Comparison of ENCODE assay signal across 1 cellular context in the genomic region with DNA sequence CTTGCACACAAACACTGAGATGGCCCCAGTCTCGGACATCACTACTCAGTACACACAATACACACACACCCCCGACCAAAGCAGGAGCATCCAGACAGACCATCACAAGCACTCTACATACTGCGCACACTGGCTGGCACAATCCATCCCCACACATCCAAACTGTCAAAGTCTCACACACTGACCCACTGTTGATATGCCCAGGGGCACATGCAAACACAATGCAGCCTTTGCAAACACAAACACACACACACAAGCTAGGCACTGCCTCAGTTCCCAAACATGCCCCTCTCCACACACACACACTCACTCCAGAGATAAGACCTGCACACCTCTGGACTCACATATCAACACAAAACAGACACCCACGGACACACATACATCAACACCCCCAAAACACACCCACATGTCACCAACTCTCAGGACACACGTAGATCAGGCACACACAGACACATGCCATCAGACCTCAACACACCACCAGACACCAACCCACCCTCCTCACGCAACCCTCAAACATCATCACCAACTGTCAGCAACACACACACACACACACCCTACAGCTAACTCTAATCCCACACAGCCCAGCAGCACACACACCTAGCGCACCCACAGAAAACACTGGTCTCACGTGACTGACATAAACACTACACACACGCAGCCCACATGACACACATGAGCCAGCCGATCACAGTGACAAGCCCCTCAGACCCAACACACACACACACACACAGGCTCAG.
TF ChIP-seq lines count a peak whose summit lies in the region.

No MANE protein-coding gene starts in this region.

TF ChIP-seq in HepG2, 621 proteins besides CTCF, POLR2A, EP300 and RAD21 (continues in another document):
- TF ChIP-seq ZNF337 (CRISPR knock-in tag; IDR thresholded peaks at IDR 0.05; ENCODE audit: borderline replicate concordance, low read depth) (no peak), KLF11 (CRISPR knock-in tag; IDR thresholded peaks at IDR 0.05) (no peak), NFE2L2 (IDR thresholded peaks at IDR 0.05; ENCODE audit: low read length) (no peak), ZNF10 (CRISPR knock-in tag; IDR thresholded peaks at IDR 0.05; ENCODE audit: borderline replicate concordance, low read depth) (no peak), ZNF34 (CRISPR knock-in tag; IDR thresholded peaks at IDR 0.05; ENCODE audit: borderline replicate concordance) (no peak), SAP130 (CRISPR knock-in tag; IDR thresholded peaks at IDR 0.05; ENCODE audit: low read depth) (0 out of 2 replicates have a peak, but pooled peaks have one; percentile 18), NFRKB (IDR thresholded peaks at IDR 0.05) (no peak), ARID2 (CRISPR knock-in tag; IDR thresholded peaks at IDR 0.05; ENCODE audit: borderline replicate concordance) (no peak), ZNF383 (CRISPR knock-in tag; IDR thresholded peaks at IDR 0.05; ENCODE audit: borderline replicate concordance) (no peak), PRMT3 (CRISPR knock-in tag; IDR thresholded peaks at IDR 0.05; ENCODE audit: borderline replicate concordance, low read depth) (no peak), ZFP1 (CRISPR knock-in tag; IDR thresholded peaks at IDR 0.05) (no peak), ZNF790 (CRISPR knock-in tag; IDR thresholded peaks at IDR 0.05; ENCODE audit: borderline replicate concordance) (0 out of 2 replicates have a peak, but pooled peaks have one; percentile 34), HDAC1 (CRISPR knock-in tag; IDR thresholded peaks at IDR 0.05) (peak; percentile 51; the same call in 1 of the 2 replicates), TSC22D2 (CRISPR knock-in tag; IDR thresholded peaks at IDR 0.05; ENCODE audit: borderline replicate concordance) (no peak), ELF3 (CRISPR knock-in tag; IDR thresholded peaks at IDR 0.05) (no peak), KLF16 (CRISPR knock-in tag; IDR thresholded peaks at IDR 0.05) (no peak), JUNB (CRISPR knock-in tag; IDR thresholded peaks at IDR 0.05; ENCODE audit: borderline replicate concordance) (no peak), SP2 (CRISPR knock-in tag; IDR thresholded peaks at IDR 0.05) (no peak), RFX3 (CRISPR knock-in tag; IDR thresholded peaks at IDR 0.05) (no peak), ZMYM2 (CRISPR knock-in tag; IDR thresholded peaks at IDR 0.05) (no peak), PTBP1 (IDR thresholded peaks at IDR 0.05; ENCODE audit: low read depth, low read length, poor library complexity, severe bottlenecking) (no peak), HOXA7 (CRISPR knock-in tag; IDR thresholded peaks at IDR 0.05) (no peak), ZNF124 (CRISPR knock-in tag; IDR thresholded peaks at IDR 0.05) (no peak), RFXANK (CRISPR knock-in tag; IDR thresholded peaks at IDR 0.05) (no peak)
- TF ChIP-seq, protein P1, sequence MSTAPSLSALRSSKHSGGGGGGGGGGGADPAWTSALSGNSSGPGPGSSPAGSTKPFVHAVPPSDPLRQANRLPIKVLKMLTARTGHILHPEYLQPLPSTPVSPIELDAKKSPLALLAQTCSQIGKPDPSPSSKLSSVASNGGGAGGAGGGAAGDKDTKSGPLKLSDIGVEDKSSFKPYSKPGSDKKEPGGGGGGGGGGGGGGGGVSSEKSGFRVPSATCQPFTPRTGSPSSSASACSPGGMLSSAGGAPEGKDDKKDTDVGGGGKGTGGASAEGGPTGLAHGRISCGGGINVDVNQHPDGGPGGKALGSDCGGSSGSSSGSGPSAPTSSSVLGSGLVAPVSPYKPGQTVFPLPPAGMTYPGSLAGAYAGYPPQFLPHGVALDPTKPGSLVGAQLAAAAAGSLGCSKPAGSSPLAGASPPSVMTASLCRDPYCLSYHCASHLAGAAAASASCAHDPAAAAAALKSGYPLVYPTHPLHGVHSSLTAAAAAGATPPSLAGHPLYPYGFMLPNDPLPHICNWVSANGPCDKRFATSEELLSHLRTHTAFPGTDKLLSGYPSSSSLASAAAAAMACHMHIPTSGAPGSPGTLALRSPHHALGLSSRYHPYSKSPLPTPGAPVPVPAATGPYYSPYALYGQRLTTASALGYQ (CRISPR knock-in tag; IDR thresholded peaks at IDR 0.05): no peak
- TF ChIP-seq, protein P2, sequence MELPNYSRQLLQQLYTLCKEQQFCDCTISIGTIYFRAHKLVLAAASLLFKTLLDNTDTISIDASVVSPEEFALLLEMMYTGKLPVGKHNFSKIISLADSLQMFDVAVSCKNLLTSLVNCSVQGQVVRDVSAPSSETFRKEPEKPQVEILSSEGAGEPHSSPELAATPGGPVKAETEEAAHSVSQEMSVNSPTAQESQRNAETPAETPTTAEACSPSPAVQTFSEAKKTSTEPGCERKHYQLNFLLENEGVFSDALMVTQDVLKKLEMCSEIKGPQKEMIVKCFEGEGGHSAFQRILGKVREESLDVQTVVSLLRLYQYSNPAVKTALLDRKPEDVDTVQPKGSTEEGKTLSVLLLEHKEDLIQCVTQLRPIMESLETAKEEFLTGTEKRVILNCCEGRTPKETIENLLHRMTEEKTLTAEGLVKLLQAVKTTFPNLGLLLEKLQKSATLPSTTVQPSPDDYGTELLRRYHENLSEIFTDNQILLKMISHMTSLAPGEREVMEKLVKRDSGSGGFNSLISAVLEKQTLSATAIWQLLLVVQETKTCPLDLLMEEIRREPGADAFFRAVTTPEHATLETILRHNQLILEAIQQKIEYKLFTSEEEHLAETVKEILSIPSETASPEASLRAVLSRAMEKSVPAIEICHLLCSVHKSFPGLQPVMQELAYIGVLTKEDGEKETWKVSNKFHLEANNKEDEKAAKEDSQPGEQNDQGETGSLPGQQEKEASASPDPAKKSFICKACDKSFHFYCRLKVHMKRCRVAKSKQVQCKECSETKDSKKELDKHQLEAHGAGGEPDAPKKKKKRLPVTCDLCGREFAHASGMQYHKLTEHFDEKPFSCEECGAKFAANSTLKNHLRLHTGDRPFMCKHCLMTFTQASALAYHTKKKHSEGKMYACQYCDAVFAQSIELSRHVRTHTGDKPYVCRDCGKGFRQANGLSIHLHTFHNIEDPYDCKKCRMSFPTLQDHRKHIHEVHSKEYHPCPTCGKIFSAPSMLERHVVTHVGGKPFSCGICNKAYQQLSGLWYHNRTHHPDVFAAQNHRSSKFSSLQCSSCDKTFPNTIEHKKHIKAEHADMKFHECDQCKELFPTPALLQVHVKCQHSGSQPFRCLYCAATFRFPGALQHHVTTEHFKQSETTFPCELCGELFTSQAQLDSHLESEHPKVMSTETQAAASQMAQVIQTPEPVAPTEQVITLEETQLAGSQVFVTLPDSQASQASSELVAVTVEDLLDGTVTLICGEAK (IDR thresholded peaks at IDR 0.05): 0 out of 2 replicates have a peak, but pooled peaks have one; percentile 2
- TF ChIP-seq, protein P2 (CRISPR knock-in tag; IDR thresholded peaks at IDR 0.05): no peak
- TF ChIP-seq, protein P3, sequence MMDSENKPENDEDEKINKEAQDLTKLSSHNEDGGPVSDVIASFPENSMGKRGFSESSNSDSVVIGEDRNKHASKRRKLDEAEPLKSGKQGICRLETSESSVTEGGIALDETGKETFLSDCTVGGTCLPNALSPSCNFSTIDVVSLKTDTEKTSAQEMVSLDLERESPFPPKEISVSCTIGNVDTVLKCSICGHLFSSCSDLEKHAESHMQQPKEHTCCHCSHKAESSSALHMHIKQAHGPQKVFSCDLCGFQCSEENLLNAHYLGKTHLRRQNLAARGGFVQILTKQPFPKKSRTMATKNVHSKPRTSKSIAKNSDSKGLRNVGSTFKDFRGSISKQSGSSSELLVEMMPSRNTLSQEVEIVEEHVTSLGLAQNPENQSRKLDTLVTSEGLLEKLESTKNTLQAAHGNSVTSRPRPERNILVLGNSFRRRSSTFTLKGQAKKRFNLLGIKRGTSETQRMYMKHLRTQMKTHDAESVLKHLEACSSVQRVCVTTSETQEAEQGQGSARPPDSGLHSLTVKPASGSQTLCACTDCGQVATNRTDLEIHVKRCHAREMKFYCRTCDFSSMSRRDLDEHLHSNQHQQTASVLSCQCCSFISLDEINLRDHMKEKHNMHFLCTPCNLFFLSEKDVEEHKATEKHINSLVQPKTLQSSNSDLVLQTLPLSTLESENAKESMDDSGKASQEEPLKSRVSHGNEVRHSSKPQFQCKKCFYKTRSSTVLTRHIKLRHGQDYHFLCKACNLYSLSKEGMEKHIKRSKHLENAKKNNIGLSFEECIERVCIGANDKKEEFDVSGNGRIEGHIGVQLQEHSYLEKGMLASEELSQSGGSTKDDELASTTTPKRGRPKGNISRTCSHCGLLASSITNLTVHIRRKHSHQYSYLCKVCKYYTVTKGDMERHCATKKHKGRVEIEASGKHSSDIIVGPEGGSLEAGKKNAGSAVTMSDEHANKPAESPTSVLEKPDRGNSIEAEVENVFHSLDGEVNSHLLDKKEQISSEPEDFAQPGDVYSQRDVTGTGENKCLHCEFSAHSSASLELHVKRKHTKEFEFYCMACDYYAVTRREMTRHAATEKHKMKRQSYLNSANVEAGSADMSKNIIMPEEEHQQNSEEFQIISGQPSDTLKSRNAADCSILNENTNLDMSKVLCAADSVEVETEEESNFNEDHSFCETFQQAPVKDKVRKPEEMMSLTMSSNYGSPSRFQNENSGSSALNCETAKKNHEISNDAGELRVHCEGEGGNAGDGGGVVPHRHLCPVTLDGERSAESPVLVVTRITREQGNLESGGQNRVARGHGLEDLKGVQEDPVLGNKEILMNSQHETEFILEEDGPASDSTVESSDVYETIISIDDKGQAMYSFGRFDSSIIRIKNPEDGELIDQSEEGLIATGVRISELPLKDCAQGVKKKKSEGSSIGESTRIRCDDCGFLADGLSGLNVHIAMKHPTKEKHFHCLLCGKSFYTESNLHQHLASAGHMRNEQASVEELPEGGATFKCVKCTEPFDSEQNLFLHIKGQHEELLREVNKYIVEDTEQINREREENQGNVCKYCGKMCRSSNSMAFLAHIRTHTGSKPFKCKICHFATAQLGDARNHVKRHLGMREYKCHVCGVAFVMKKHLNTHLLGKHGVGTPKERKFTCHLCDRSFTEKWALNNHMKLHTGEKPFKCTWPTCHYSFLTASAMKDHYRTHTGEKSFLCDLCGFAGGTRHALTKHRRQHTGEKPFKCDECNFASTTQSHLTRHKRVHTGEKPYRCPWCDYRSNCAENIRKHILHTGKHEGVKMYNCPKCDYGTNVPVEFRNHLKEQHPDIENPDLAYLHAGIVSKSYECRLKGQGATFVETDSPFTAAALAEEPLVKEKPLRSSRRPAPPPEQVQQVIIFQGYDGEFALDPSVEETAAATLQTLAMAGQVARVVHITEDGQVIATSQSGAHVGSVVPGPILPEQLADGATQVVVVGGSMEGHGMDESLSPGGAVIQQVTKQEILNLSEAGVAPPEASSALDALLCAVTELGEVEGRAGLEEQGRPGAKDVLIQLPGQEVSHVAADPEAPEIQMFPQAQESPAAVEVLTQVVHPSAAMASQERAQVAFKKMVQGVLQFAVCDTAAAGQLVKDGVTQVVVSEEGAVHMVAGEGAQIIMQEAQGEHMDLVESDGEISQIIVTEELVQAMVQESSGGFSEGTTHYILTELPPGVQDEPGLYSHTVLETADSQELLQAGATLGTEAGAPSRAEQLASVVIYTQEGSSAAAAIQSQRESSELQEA (CRISPR knock-in tag; IDR thresholded peaks at IDR 0.05; ENCODE audit: not compliant biosample characterization): no peak
- TF ChIP-seq, protein P4, sequence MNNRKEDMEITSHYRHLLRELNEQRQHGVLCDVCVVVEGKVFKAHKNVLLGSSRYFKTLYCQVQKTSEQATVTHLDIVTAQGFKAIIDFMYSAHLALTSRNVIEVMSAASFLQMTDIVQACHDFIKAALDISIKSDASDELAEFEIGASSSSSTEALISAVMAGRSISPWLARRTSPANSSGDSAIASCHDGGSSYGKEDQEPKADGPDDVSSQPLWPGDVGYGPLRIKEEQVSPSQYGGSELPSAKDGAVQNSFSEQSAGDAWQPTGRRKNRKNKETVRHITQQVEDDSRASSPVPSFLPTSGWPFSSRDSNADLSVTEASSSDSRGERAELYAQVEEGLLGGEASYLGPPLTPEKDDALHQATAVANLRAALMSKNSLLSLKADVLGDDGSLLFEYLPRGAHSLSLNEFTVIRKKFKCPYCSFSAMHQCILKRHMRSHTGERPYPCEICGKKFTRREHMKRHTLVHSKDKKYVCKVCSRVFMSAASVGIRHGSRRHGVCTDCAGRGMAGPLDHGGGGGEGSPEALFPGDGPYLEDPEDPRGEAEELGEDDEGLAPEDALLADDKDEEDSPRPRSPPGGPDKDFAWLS (CRISPR knock-in tag; IDR thresholded peaks at IDR 0.05; ENCODE audit: borderline replicate concordance): no peak
- TF ChIP-seq, protein P5, sequence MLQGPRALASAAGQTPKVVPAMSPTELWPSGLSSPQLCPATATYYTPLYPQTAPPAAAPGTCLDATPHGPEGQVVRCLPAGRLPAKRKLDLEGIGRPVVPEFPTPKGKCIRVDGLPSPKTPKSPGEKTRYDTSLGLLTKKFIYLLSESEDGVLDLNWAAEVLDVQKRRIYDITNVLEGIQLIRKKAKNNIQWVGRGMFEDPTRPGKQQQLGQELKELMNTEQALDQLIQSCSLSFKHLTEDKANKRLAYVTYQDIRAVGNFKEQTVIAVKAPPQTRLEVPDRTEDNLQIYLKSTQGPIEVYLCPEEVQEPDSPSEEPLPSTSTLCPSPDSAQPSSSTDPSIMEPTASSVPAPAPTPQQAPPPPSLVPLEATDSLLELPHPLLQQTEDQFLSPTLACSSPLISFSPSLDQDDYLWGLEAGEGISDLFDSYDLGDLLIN (CRISPR knock-in tag; IDR thresholded peaks at IDR 0.05; ENCODE audit: borderline replicate concordance): no peak
- TF ChIP-seq, protein P6, sequence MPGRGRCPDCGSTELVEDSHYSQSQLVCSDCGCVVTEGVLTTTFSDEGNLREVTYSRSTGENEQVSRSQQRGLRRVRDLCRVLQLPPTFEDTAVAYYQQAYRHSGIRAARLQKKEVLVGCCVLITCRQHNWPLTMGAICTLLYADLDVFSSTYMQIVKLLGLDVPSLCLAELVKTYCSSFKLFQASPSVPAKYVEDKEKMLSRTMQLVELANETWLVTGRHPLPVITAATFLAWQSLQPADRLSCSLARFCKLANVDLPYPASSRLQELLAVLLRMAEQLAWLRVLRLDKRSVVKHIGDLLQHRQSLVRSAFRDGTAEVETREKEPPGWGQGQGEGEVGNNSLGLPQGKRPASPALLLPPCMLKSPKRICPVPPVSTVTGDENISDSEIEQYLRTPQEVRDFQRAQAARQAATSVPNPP (CRISPR knock-in tag; IDR thresholded peaks at IDR 0.05): no peak
